Comparison of ENCODE assay signal across 17 cellular contexts in genomic region chr1:25194054-25194453, GRCh38.
"Had no signal": no experiment of that assay in that cellular context is flagged by ENCODE, and none has a peak within 500 bp of the region (broad histone marks: within the 10 kb centered on the region; RNA-seq: fewer than 3 reads in every experiment).

No MANE protein-coding gene starts in this region.

- H3K36me3 Mint-ChIP-seq: activated naive CD8-positive, alpha-beta T cell treated with anti-CD3 and anti-CD28 coated beads for 36 hours had no signal

- H3K36me3 ChIP-seq: brain microvascular endothelial cell, transverse colon had no signal

- H2AFZ ChIP-seq: hepatocyte had no signal

- ATAC-seq: activated CD4-positive, CD25-positive, alpha-beta regulatory T cell treated with anti-CD3 and anti-CD28 coated beads, Interleukin-2, amount 50 U/mL, for 24 hours; left ventricle myocardium superior had no signal

- H3K9me3 Mint-ChIP-seq: activated naive CD8-positive, alpha-beta T cell treated with anti-CD3 and anti-CD28 coated beads for 36 hours; activated T-helper 1 cell treated with anti-CD3 and anti-CD28 coated beads, Interleukin-12 subunit alpha, Interleukin-12 subunit beta, Interleukin-2, Interleukin-4 antibody, amounts not matched to agents 30 ng/mL and 10 ng/mL and 1 ng/mL, durations not matched to agents 14 hours and 24 hours and 36 hours had no signal

- H3K4me3 Mint-ChIP-seq: activated naive CD8-positive, alpha-beta T cell treated with anti-CD3 and anti-CD28 coated beads for 36 hours; activated T-helper 1 cell treated with anti-CD3 and anti-CD28 coated beads, Interleukin-12 subunit alpha, Interleukin-12 subunit beta, Interleukin-2, Interleukin-4 antibody, amounts not matched to agents 30 ng/mL and 10 ng/mL and 1 ng/mL, durations not matched to agents 14 hours and 24 hours and 36 hours had no signal

- DNase-seq: activated CD4-positive, alpha-beta T cell treated with anti-CD3 and anti-CD28 coated beads, Interleukin-2, amount 50 U/mL, for 1 hour; activated CD8-positive, alpha-beta memory T cell treated with anti-CD3 and anti-CD28 coated beads for 24 hours; activated naive CD8-positive, alpha-beta T cell treated with anti-CD3 and anti-CD28 coated beads for 36 hours; brain microvascular endothelial cell; cerebellar nuclear complex; effector CD8-positive, alpha-beta T cell; kidney glomerular epithelial cell; left ventricle myocardium superior; stimulated activated CD4-positive, alpha-beta T cell treated with anti-CD3 and anti-CD28 coated beads, Interleukin-4, amount 100 ng/mL, for 1 hour; stimulated activated naive CD4-positive, alpha-beta T cell; substantia nigra; T1000; transverse colon had no signal

- H3K4me3 ChIP-seq: hepatocyte, SK-N-MC, transverse colon had no signal

- H3K27me3 ChIP-seq: hepatocyte, transverse colon had no signal

- H3K27me3 Mint-ChIP-seq: activated naive CD8-positive, alpha-beta T cell treated with anti-CD3 and anti-CD28 coated beads for 36 hours had no signal

- H3K27ac ChIP-seq: brain microvascular endothelial cell, hepatocyte, SK-N-MC, transverse colon had no signal

- H3K9me3 ChIP-seq: transverse colon had no signal

- H3K27ac Mint-ChIP-seq: activated naive CD8-positive, alpha-beta T cell treated with anti-CD3 and anti-CD28 coated beads for 36 hours; activated T-helper 1 cell treated with anti-CD3 and anti-CD28 coated beads, Interleukin-12 subunit alpha, Interleukin-12 subunit beta, Interleukin-2, Interleukin-4 antibody, amounts not matched to agents 30 ng/mL and 10 ng/mL and 1 ng/mL, durations not matched to agents 14 hours and 24 hours and 36 hours had no signal
